ENCODE assay signal across 14 cellular contexts in the genomic region with DNA sequence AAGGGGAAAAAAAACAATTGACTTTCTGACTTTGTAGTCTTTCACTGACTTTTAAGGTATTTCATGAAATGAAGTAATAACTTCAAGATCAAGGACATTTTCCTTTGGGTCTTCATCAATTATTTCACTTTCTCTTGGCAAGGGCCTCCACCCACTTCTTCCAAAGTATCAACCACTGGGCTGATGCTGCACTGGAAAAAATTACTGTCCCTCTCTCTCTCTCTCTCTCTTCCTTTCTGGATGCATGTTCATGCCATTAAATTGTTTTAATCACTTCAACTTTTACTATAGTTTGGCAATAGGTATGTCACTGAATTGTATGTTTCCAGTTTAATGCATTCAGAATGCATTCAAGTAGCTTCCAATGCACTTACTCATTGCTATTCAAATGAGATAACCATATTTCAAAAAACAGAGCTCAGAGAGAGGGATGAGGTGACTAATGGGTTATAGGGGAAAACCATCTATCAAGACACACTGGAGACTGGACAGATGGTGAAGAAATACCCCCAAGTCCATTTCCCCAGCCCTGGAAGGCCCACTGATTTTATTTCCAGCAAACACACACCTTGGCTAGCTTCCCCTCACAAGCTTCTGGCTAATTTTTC.
DNase-seq lines count a peak whose midpoint lies in the region; ATAC-seq and TF ChIP-seq lines count a peak whose summit lies in the region.
"Had no signal": no experiment of that assay in that cellular context is flagged by ENCODE, and none has a peak within 500 bp of the region (broad histone marks: within the 10 kb centered on the region; RNA-seq: fewer than 3 reads in every experiment).

No MANE protein-coding gene starts in this region.

- H3K9me3 ChIP-seq in HAP-1 = no peaks in the 10 kb centered on the region

- no peak for TF ChIP-seq CTCF in activated B cell treated with CpG ODN at 0.5 μM for 24 hours (IDR thresholded peaks at IDR 0.05)

- H3K27ac Mint-ChIP-seq in activated B cell treated with CpG ODN at 0.5 μM for 24 hours = peak overlapping the region; percentile 86
- H3K27ac Mint-ChIP-seq: effector memory CD8-positive, alpha-beta T cell had no signal

- DNase-seq in A172 (ENCODE audit: low spot score) (peak; percentile 19), EH (ENCODE audit: low read depth) (peak; percentile 46), activated B cell treated with CpG ODN at 0.5 μM for 24 hours (no peak), fibroblast of the conjunctiva (ENCODE audit: low read depth) (peak; percentile 65), NOMO-1 treated with dmso at 0.1 percent for 144 hours (lab: John Stamatoyannopoulos, UW; ENCODE audit: unreplicated experiment) (no peak), HAP-1 (ENCODE audit: low spot score in 2 of 2) (no peak), NCI-H2029 (lab: John Stamatoyannopoulos, UW) (no peak)
- DNase-seq: activated CD4-positive, alpha-beta T cell treated with anti-CD3 and anti-CD28 coated beads, Interleukin-2, amount 50 U/mL, for 4 hours; C1 segment of cervical spinal cord; effector memory CD8-positive, alpha-beta T cell; stimulated activated naive CD4-positive, alpha-beta T cell treated with Interleukin-2 at 50 U/mL for 16 hours had no signal

- no peaks in the 10 kb centered on the region for H3K36me3 ChIP-seq in HAP-1 (replicated peaks)

- H3K4me1 Mint-ChIP-seq in activated B cell treated with CpG ODN at 0.5 μM for 24 hours = peaks cover 55% of the 10 kb centered on the region

- no peaks in the 10 kb centered on the region for H3K4me1 ChIP-seq in HAP-1
- H3K4me1 ChIP-seq: parathyroid adenoma had no signal

- H3K4me3 ChIP-seq in HAP-1 = no peak overlapping the region

- no peaks in the 10 kb centered on the region for H3K27me3 ChIP-seq in HAP-1 (ENCODE audit: low read depth)

- CTCF ChIA-PET in activated B cell treated with CpG ODN at 0.5 μM for 24 hours (lab: Charles Lee) = interaction anchor here (0.6 kb wide), 1 partner anchor 36 kb away, joined by 3 read pairs; no protein-coding TSS in a partner anchor

- no peak for ATAC-seq in activated B cell treated with CpG ODN at 0.5 μM for 24 hours (ENCODE audit: low read depth)
- no peak for ATAC-seq in HG02938 (IDR thresholded peaks at IDR 0.05; ENCODE audit: unreplicated experiment)
- ATAC-seq: effector memory CD8-positive, alpha-beta T cell had no signal

- no peaks in the 10 kb centered on the region for H3K27me3 Mint-ChIP-seq in activated B cell treated with CpG ODN at 0.5 μM for 24 hours
- H3K27me3 Mint-ChIP-seq: effector memory CD8-positive, alpha-beta T cell; memory B cell had no signal

- H3K9me3 Mint-ChIP-seq in activated B cell treated with CpG ODN at 0.5 μM for 24 hours = no peaks in the 10 kb centered on the region
- H3K9me3 Mint-ChIP-seq: effector memory CD8-positive, alpha-beta T cell had no signal

- H3K4me3 Mint-ChIP-seq in activated B cell treated with CpG ODN at 0.5 μM for 24 hours = peak overlapping the region; percentile 72
- H3K4me3 Mint-ChIP-seq: effector memory CD8-positive, alpha-beta T cell had no signal

- in situ Hi-C loops in HAP-1 (cut with MboI; ENCODE audit: low sequenced_read_pairs) = no loop called here

- POLR2A ChIA-PET in activated B cell treated with CpG ODN at 0.5 μM for 24 hours (lab: Charles Lee) = interaction anchor here (0.6 to 2.2 kb wide), 5 partner anchors 27 to 592 kb away, joined by 3 to 9 read pairs (median 5); no protein-coding TSS in a partner anchor

- intact Hi-C loops in activated B cell treated with CpG ODN at 0.5 μM for 24 hours (cut with micrococcal nuclease) = no loop called here

- H3K36me3 Mint-ChIP-seq in activated B cell treated with CpG ODN at 0.5 μM for 24 hours (ENCODE audit: low read depth) = no peaks in the 10 kb centered on the region
- H3K36me3 Mint-ChIP-seq: memory B cell had no signal

Comparison
In these comparisons a context has a peak if more than half of its experiments do, and no peak if none do; other contexts are left out.
1. DNase-seq: peak in A172 (single experiment), EH (single experiment) and fibroblast of the conjunctiva (single experiment); none in activated B cell treated with CpG ODN at 0.5 μM for 24 hours (single experiment), NOMO-1 treated with dmso at 0.1 percent for 144 hours (single experiment), HAP-1 (0 of 2) and NCI-H2029 (single experiment).